Comparison of ENCODE assay signal across 8 cellular contexts in genomic region chr2:9555338-9556120, GRCh38. TPM values are rescaled to one million over a fixed set of nuclear protein-coding genes. Genes with fewer than 3 reads are reported as not detected.
A peak's percentile ranks its signal among the peaks of the same experiment; 100 is the strongest.
DNase-seq lines count a peak whose midpoint lies in the region; ATAC-seq and TF ChIP-seq lines count a peak whose summit lies in the region.

TSS of gene ADAM17 (minus strand) at chr2:9555830. CDS start at chr2:9555605, 225 bp downstream.

- H3K4me3 Mint-ChIP-seq in activated naive CD8-positive, alpha-beta T cell treated with anti-CD3 and anti-CD28 coated beads, Interleukin-2, amount 50 U/mL, for 24 hours, result peak within 1 kb of the TSS; percentile 94
- H3K4me3 Mint-ChIP-seq in type B pancreatic cell, result peak within 1 kb of the TSS; percentile 98

- H3K27ac Mint-ChIP-seq in activated naive CD8-positive, alpha-beta T cell treated with anti-CD3 and anti-CD28 coated beads, Interleukin-2, amount 50 U/mL, for 24 hours, result peak within 1 kb of the TSS; percentile 83
- peak within 1 kb of the TSS; percentile 99 for H3K27ac Mint-ChIP-seq in type B pancreatic cell

- peak; percentile 46 for TF ChIP-seq CTCF in GM12873 (IDR thresholded peaks at IDR 0.05; ENCODE audit: insufficient read depth, low read depth, low read length, missing control alignments)
- TF ChIP-seq CTCF in cardiac muscle cell (IDR thresholded peaks at IDR 0.05; ENCODE audit: low read depth, low read length), result peak; percentile 56
- peak; percentile 71 for TF ChIP-seq CTCF in type B pancreatic cell (conservative IDR thresholded peaks at IDR 0.05)

- ATAC-seq in HG02678 (IDR thresholded peaks at IDR 0.05; ENCODE audit: unreplicated experiment), result peak; percentile 90
- peak; percentile 91 for ATAC-seq in activated naive CD8-positive, alpha-beta T cell treated with anti-CD3 and anti-CD28 coated beads, Interleukin-2, amount 50 U/mL, for 24 hours

- no peaks in the 10 kb centered on the region for H3K36me3 ChIP-seq in cardiac muscle cell

- peak within 1 kb of the TSS; percentile 96 for H3K27ac ChIP-seq in cardiac muscle cell

- H3K36me3 Mint-ChIP-seq in activated naive CD8-positive, alpha-beta T cell treated with anti-CD3 and anti-CD28 coated beads, Interleukin-2, amount 50 U/mL, for 24 hours (ENCODE audit: low read depth), result peaks cover 3% of the 10 kb centered on the region
- peaks cover 4% of the 10 kb centered on the region for H3K36me3 Mint-ChIP-seq in type B pancreatic cell

- peaks cover 10% of the 10 kb centered on the region for H3K4me1 ChIP-seq in cardiac muscle cell (ENCODE audit: low read depth)

- no peaks in the 10 kb centered on the region for H3K9me3 ChIP-seq in cardiac muscle cell (ENCODE audit: low read depth)

- DNase-seq in NCI-H1105 treated with DMSO at 0.1 percent for 48 hours (lab: John Stamatoyannopoulos, UW) (peak; percentile 85), SW 1271 (lab: John Stamatoyannopoulos, UW) (peak; percentile 93 to 94), cardiac muscle cell (ENCODE audit: low read depth in 1 of 2, low spot score in 1 of 2) (peak; percentile 97 to 99), pons (ENCODE audit: low spot score) (peak; percentile 90), type B pancreatic cell (ENCODE audit: extremely low spot score, unreplicated experiment) (peak; percentile 97)
- DNase-seq in activated naive CD8-positive, alpha-beta T cell treated with anti-CD3 and anti-CD28 coated beads, Interleukin-2, amount 50 U/mL, for 24 hours, result peak; percentile 90

- no peaks in the 10 kb centered on the region for H3K27me3 ChIP-seq in cardiac muscle cell

- H3K4me3 ChIP-seq in cardiac muscle cell, result peak within 1 kb of the TSS; percentile 65

- no peaks in the 10 kb centered on the region for H3K9me3 Mint-ChIP-seq in activated naive CD8-positive, alpha-beta T cell treated with anti-CD3 and anti-CD28 coated beads, Interleukin-2, amount 50 U/mL, for 24 hours
- no peaks in the 10 kb centered on the region for H3K9me3 Mint-ChIP-seq in type B pancreatic cell

- H3K27me3 Mint-ChIP-seq in activated naive CD8-positive, alpha-beta T cell treated with anti-CD3 and anti-CD28 coated beads, Interleukin-2, amount 50 U/mL, for 24 hours, result no peaks in the 10 kb centered on the region
- H3K27me3 Mint-ChIP-seq in type B pancreatic cell, result no peaks in the 10 kb centered on the region

- peaks cover 58% of the 10 kb centered on the region for H3K4me1 Mint-ChIP-seq in activated naive CD8-positive, alpha-beta T cell treated with anti-CD3 and anti-CD28 coated beads, Interleukin-2, amount 50 U/mL, for 24 hours
- H3K4me1 Mint-ChIP-seq in type B pancreatic cell (ENCODE audit: unreplicated experiment), result peaks cover 41% of the 10 kb centered on the region

RNA-seq across cellular contexts. Expression of gene ADAM17, which starts in this region (rescaled TPM):
- total RNA-seq in cardiac muscle cell (29.3 and 32.0 TPM in 2 replicates), type B pancreatic cell (ENCODE audit: low replicate concordance) (33.5 and 37.6 TPM in 2 replicates)
- polyA plus RNA-seq in cardiac muscle cell, result 23.9 and 38.0 TPM in 2 replicates

Comparison
In these comparisons a context has a peak if more than half of its experiments do, and no peak if none do; other contexts are left out.
1. Peak in every context shown above with its lines: DNase-seq, ATAC-seq, H3K4me3 ChIP-seq and H3K27ac ChIP-seq.